ENCODE assay signal across 19 cellular contexts in the genomic region with DNA sequence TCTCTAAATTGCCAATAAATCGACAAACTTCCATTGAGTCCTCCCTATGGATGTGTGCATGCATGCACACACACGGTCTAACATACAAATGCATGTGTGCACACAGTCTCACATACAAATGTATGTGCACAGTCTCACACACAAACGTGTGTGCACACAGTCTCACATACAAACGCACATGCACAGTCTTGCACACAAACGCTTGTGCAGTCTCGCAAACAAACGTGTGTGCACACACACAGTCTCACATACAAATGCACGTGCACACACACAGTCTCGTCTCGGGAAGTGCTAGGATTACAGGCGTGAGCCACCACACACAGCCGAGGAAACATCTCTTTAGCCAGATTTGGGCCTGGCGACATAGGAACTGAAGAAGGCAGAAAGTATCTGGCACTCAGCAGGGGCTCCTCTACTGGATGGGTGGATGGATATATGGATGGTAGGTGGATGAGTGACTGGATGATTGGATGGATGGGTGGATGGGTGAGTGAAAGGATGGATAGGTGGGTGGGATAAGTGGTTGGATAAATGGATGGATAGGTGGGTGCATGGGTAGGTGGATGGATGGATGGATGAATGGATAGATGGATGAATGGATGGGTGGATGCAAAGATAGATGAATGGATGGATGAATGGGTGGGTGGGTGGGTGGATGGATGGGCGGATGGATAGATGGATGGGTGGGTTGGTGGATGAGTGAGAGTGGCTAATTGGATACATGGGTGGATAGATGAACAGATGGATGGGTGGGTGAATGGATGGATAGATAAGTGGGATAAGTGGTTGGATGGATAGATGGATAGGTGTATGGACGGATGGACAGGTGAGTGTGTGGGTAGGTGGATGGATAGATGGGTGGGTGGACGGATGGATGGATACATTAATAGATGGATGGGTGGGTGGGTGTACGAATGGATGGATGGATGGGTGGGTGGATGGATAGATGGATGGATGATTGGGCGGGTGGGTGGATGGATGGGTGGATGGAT. TPM values are rescaled to one million over a fixed set of nuclear protein-coding genes. Genes with fewer than 3 reads are reported as not detected.
DNase-seq lines count a peak whose midpoint lies in the region; ATAC-seq, FAIRE-seq and TF ChIP-seq lines count a peak whose summit lies in the region.
"Had no signal": no experiment of that assay in that cellular context is flagged by ENCODE, and none has a peak within 500 bp of the region (broad histone marks: within the 10 kb centered on the region; RNA-seq: fewer than 3 reads in every experiment).

No MANE protein-coding gene starts in this region.

- ATAC-seq in GM12878 (no peak), mucosa of descending colon (no peak)

- intact Hi-C loops in GM12878 (cut with micrococcal nuclease; ENCODE audit: unreplicated experiment) = no loop called here
- intact Hi-C loops in kidney (cut with DNase I) = no loop called here
- intact Hi-C loops in mucosa of descending colon (cut with DNase I, micrococcal nuclease) = no loop called here
- intact Hi-C loops in esophagus squamous epithelium (cut with DNase I) = no loop called here

- peaks cover 7% of the 10 kb centered on the region for H3K36me3 Mint-ChIP-seq in activated naive CD4-positive, alpha-beta T cell treated with anti-CD3 and anti-CD28 coated beads, Interleukin-2, amount 50 U/mL, for 24 hours
- peaks cover 3% of the 10 kb centered on the region for H3K36me3 Mint-ChIP-seq in activated naive CD4-positive, alpha-beta T cell treated with anti-CD3 and anti-CD28 coated beads, Interleukin-2, amount 10 ng/mL, durations not matched to agents 7 days and 5 days

- H3K4me2 ChIP-seq in GM12878 (ENCODE audit: control insufficient read depth, insufficient read depth) = no peak overlapping the region
- H3K4me2 ChIP-seq: A549 had no signal

- H3K9ac ChIP-seq in GM12878 (ENCODE audit: control insufficient read depth, insufficient read depth, low read length) (no peak overlapping the region), kidney (ENCODE audit: low read length in 2 of 2) (no peak overlapping the region)

- H3K36me3 ChIP-seq in GM12878 (ENCODE audit: control insufficient read depth in 2 of 2, insufficient read depth in 2 of 2, low read length in 1 of 2) = no peaks in the 10 kb centered on the region
- H3K36me3 ChIP-seq in kidney (ENCODE audit: control insufficient read depth in 1 of 2, insufficient read depth in 2 of 2, low read length in 2 of 2) = peaks cover 0 to 2% of the 10 kb centered on the region in 2 donors
- H3K36me3 ChIP-seq in mucosa of descending colon (ENCODE audit: low read depth) = no peaks in the 10 kb centered on the region
- H3K36me3 ChIP-seq in esophagus squamous epithelium = no peaks in the 10 kb centered on the region
- no peaks in the 10 kb centered on the region for H3K36me3 ChIP-seq in SJCRH30

- H3K4me1 ChIP-seq in GM12878 (ENCODE audit: control insufficient read depth, insufficient read depth, low read length) = no peaks in the 10 kb centered on the region
- H3K4me1 ChIP-seq in kidney (ENCODE audit: control insufficient read depth in 1 of 2, insufficient read depth in 1 of 2, low read depth in 1 of 2, low read length in 2 of 2) = no peaks in the 10 kb centered on the region
- no peaks in the 10 kb centered on the region for H3K4me1 ChIP-seq in mucosa of descending colon (ENCODE audit: low read depth)
- H3K4me1 ChIP-seq in esophagus squamous epithelium = peaks cover 0 to 17% (median 7%) of the 10 kb centered on the region in 3 donors
- H3K4me1 ChIP-seq in SJCRH30 = no peaks in the 10 kb centered on the region
- H3K4me1 ChIP-seq: A549, Caco-2 had no signal

- FAIRE-seq in GM12878 (lab: Jason Lieb, UNC) = no peak
- FAIRE-seq in kidney (lab: Jason Lieb, UNC) = no peak
- peak; percentile 93 for FAIRE-seq in urothelium cell line (lab: Jason Lieb, UNC)
- FAIRE-seq: A549, D721Med, G401.6 had no signal

- RAD21 ChIA-PET in GM12878 (lab: Charles Lee; ENCODE audit: unreplicated experiment) = no interaction called here

- peak overlapping the region; percentile 3 for H3K27ac Mint-ChIP-seq in activated naive CD4-positive, alpha-beta T cell treated with anti-CD3 and anti-CD28 coated beads, Interleukin-2, amount 50 U/mL, for 24 hours
- no peak overlapping the region for H3K27ac Mint-ChIP-seq in activated naive CD4-positive, alpha-beta T cell treated with anti-CD3 and anti-CD28 coated beads, Interleukin-2, amount 10 ng/mL, durations not matched to agents 7 days and 5 days
- H3K27ac Mint-ChIP-seq: CD4-positive, alpha-beta T cell; H9 had no signal

- POLR2A ChIA-PET in GM12878 (lab: Charles Lee) = no interaction called here

- in situ Hi-C loops in GM12878 (cut with MboI) = no loop called here

- TF ChIP-seq RAD21 in GM12878 (IDR thresholded peaks at IDR 0.05; ENCODE audit: insufficient read depth, low read depth, low read length) = no peak

- H3K27me3 Mint-ChIP-seq in activated naive CD4-positive, alpha-beta T cell treated with anti-CD3 and anti-CD28 coated beads, Interleukin-2, amount 50 U/mL, for 24 hours = no peaks in the 10 kb centered on the region
- H3K27me3 Mint-ChIP-seq in activated naive CD4-positive, alpha-beta T cell treated with anti-CD3 and anti-CD28 coated beads, Interleukin-2, amount 10 ng/mL, durations not matched to agents 7 days and 5 days = no peaks in the 10 kb centered on the region
- H3K27me3 Mint-ChIP-seq: CD4-positive, alpha-beta T cell had no signal

- no peaks in the 10 kb centered on the region for H3K9me3 ChIP-seq in GM12878 (replicated peaks; ENCODE audit: control insufficient read depth, insufficient read depth, low read length)
- no peaks in the 10 kb centered on the region for H3K9me3 ChIP-seq in kidney (ENCODE audit: control insufficient read depth in 1 of 2, low read length in 2 of 2)
- no peaks in the 10 kb centered on the region for H3K9me3 ChIP-seq in mucosa of descending colon
- no peaks in the 10 kb centered on the region for H3K9me3 ChIP-seq in esophagus squamous epithelium
- no peaks in the 10 kb centered on the region for H3K9me3 ChIP-seq in SJCRH30 (replicated peaks)
- H3K9me3 ChIP-seq: A549, Caco-2 had no signal

- no peaks in the 10 kb centered on the region for H3K9me3 Mint-ChIP-seq in activated naive CD4-positive, alpha-beta T cell treated with anti-CD3 and anti-CD28 coated beads, Interleukin-2, amount 50 U/mL, for 24 hours
- H3K9me3 Mint-ChIP-seq in activated naive CD4-positive, alpha-beta T cell treated with anti-CD3 and anti-CD28 coated beads, Interleukin-2, amount 10 ng/mL, durations not matched to agents 7 days and 5 days = peaks cover 1% of the 10 kb centered on the region
- H3K9me3 Mint-ChIP-seq: CD4-positive, alpha-beta T cell had no signal

- no TSS peak for BruUV-seq in GM12878 (replicated peaks; lab: Mats Ljungman, UMichigan)

- TF ChIP-seq EP300 in GM12878 (IDR thresholded peaks at IDR 0.05; ENCODE audit: borderline replicate concordance in 1 of 2, control insufficient read depth in 1 of 2, low read depth in 2 of 2, low read length in 2 of 2) = no peak

- no peak overlapping the region for H2AFZ ChIP-seq in GM12878 (ENCODE audit: control insufficient read depth, low read depth, low read length)

- SMC1A ChIA-PET in GM12878 (lab: Charles Lee; ENCODE audit: uncharacterized antibody, unreplicated experiment) = no interaction called here

- TF ChIP-seq CTCF in GM12878 (IDR thresholded peaks at IDR 0.05 in 2 of 3, conservative IDR thresholded peaks at IDR 0.05 in 1 of 3; ENCODE audit: control insufficient read depth in 2 of 3, extremely low read depth in 1 of 3, insufficient read depth in 1 of 3, low read depth in 3 of 3, low read length in 3 of 3) (no peak), kidney (IDR thresholded peaks at IDR 0.05; ENCODE audit: borderline replicate concordance, extremely low read depth, insufficient read depth) (no peak), mucosa of descending colon (IDR thresholded peaks at IDR 0.05) (no peak), esophagus squamous epithelium (IDR thresholded peaks at IDR 0.05) (no peak)

- H3K27me3 ChIP-seq in GM12878 (replicated peaks in 1 of 2; ENCODE audit: control insufficient read depth in 2 of 2, insufficient read depth in 2 of 2, low read length in 1 of 2) (no peaks in the 10 kb centered on the region), esophagus squamous epithelium (no peaks in the 10 kb centered on the region), SJCRH30 (no peaks in the 10 kb centered on the region)

- H4K20me1 ChIP-seq in GM12878 (ENCODE audit: control insufficient read depth, insufficient read depth) = no peaks in the 10 kb centered on the region

- H3K27ac ChIP-seq in GM12878 (ENCODE audit: control insufficient read depth, insufficient read depth) (no peak overlapping the region), kidney (ENCODE audit: low read depth in 2 of 2, low read length in 2 of 2) (no peak overlapping the region), esophagus squamous epithelium (no peak overlapping the region), SJCRH30 (no peak overlapping the region)
- H3K27ac ChIP-seq: 22Rv1, A549, HL-60 had no signal

- H3K79me2 ChIP-seq in GM12878 (ENCODE audit: control insufficient read depth, insufficient read depth, low read length) = no peaks in the 10 kb centered on the region

- no peak for DNase-seq in activated naive CD4-positive, alpha-beta T cell treated with anti-CD3 and anti-CD28 coated beads, Interleukin-2, amount 10 ng/mL, durations not matched to agents 7 days and 5 days
- DNase-seq in GM12878 (ENCODE audit: low read depth, low spot score) (no peak), kidney (peak; percentile 7), urothelium cell line (ENCODE audit: low spot score) (no peak), mucosa of descending colon (no peak), esophagus squamous epithelium (lab: John Stamatoyannopoulos, UW) (no peak), SJCRH30 (no peak)
- DNase-seq: AML-193; Caco-2; CD4-positive, alpha-beta T cell; GOT3; H9; IMR-90 had no signal

- no peak overlapping the region for H3K4me3 Mint-ChIP-seq in activated naive CD4-positive, alpha-beta T cell treated with anti-CD3 and anti-CD28 coated beads, Interleukin-2, amount 50 U/mL, for 24 hours
- H3K4me3 Mint-ChIP-seq in activated naive CD4-positive, alpha-beta T cell treated with anti-CD3 and anti-CD28 coated beads, Interleukin-2, amount 10 ng/mL, durations not matched to agents 7 days and 5 days = no peak overlapping the region
- H3K4me3 Mint-ChIP-seq: CD4-positive, alpha-beta T cell; H9 had no signal

- CTCF ChIA-PET in activated naive CD4-positive, alpha-beta T cell treated with anti-CD3 and anti-CD28 coated beads, Interleukin-2, amount 10 ng/mL, durations not matched to agents 7 days and 5 days (lab: Charles Lee) = no interaction called here
- CTCF ChIA-PET in GM12878 (lab: Yijun Ruan, JAX) = no interaction called here

- 76% methylated on average over 15 of the region's 18 CpGs for WGBS in GM12878 (ENCODE audit: insufficient coverage, insufficient replicate concordance, low lambda C conversion rate, missing lambda C conversion rate)
- 81 to 91% methylated on average over 17 to 18 of the region's 18 CpGs for whole genome bisulfite sequencing in esophagus squamous epithelium, 2 donors

- TF ChIP-seq POLR2A in GM12878 (IDR thresholded peaks at IDR 0.05; ENCODE audit: low read depth, low read length) (no peak; the same call in 1 of the 2 replicates), esophagus squamous epithelium (IDR thresholded peaks at IDR 0.05) (no peak)

- peaks cover 5% of the 10 kb centered on the region for H3K4me1 Mint-ChIP-seq in activated naive CD4-positive, alpha-beta T cell treated with anti-CD3 and anti-CD28 coated beads, Interleukin-2, amount 50 U/mL, for 24 hours
- peaks cover 4% of the 10 kb centered on the region for H3K4me1 Mint-ChIP-seq in activated naive CD4-positive, alpha-beta T cell treated with anti-CD3 and anti-CD28 coated beads, Interleukin-2, amount 10 ng/mL, durations not matched to agents 7 days and 5 days
- H3K4me1 Mint-ChIP-seq: H9 had no signal

- H3K4me3 ChIP-seq in GM12878 = no peak overlapping the region
- H3K4me3 ChIP-seq in kidney (ENCODE audit: low read length in 2 of 2) = no peak overlapping the region
- no peak overlapping the region for H3K4me3 ChIP-seq in mucosa of descending colon
- H3K4me3 ChIP-seq in esophagus squamous epithelium = no peak overlapping the region
- no peak overlapping the region for H3K4me3 ChIP-seq in SJCRH30
- H3K4me3 ChIP-seq: A549 had no signal

RNA-seq across cellular contexts. Expression of a gene that starts 48.9 kb away (rescaled TPM):
- 81.2 and 110 TPM in 2 replicates for total RNA-seq in GM12878 (2013; cell fraction: nucleolus; rRNA removed)
- total RNA-seq in GM12878 (2014; rRNA removed) (67.4 and 73.8 TPM in 2 replicates), GM12878 (2014; rRNA removed; fragmentation: Illumina TruSeq; extraction: Trizol) (18.0 and 20.8 TPM in 2 replicates), GM12878 (2021) (333 and 348 TPM in 2 replicates), kidney (43.3 TPM), mucosa of descending colon (100 to 1,000 TPM in 2 of 3 donors, 10 to 100 TPM in 1; 87.2 to 115 (median 102) TPM), esophagus squamous epithelium (100 to 1,000 TPM in 2 of 4 donors, 10 to 100 TPM in 2; 72.8 to 302 (median 143) TPM)
- 15.3 TPM for polyA plus RNA-seq in GM12878 (2011; ENCODE audit: low read depth)
- polyA plus RNA-seq in GM12878 (2011; rRNA removed) (4.5 and 10.8 TPM in 2 replicates), GM12878 (2014; fragmentation: Illumina TruSeq; extraction: Trizol) (1.6 and 12.8 TPM in 2 replicates), GM12878 (2014; fragmentation: Nextera tagmentation; extraction: Ambion mirVana) (under 1 TPM; 0.19 to 0.31 TPM), GM12878 (2014; rRNA removed) (87.8 and 131 TPM in 2 replicates), GM12878 (2016; fragmentation: Nextera tagmentation; extraction: Ambion mirVana) (10 to 100 TPM; 40.1 to 42.5 TPM), kidney (ENCODE audit: insufficient read depth, low read depth, low replicate concordance) (13.6 TPM)
- 31.3 and 40.9 TPM in 2 replicates for polyA plus RNA-seq in GM12878 (2011; cell fraction: cytosol; rRNA removed)
- polyA plus RNA-seq in GM12878 (2011; cell fraction: nucleus; rRNA removed) = 137 and 205 TPM in 2 replicates
- polyA plus RNA-seq in GM12878 (2012) = 82.0 and 91.6 TPM in 2 replicates
- polyA minus RNA-seq in GM12878 (2011; rRNA and poly(A)+ RNA removed) = 21.8 and 51.5 TPM in 2 replicates
- 91.7 and 93.8 TPM in 2 replicates for polyA minus RNA-seq in GM12878 (2011; cell fraction: cytosol; rRNA and poly(A)+ RNA removed)
- 35.7 and 66.9 TPM in 2 replicates for polyA minus RNA-seq in GM12878 (2011; cell fraction: nucleus; rRNA and poly(A)+ RNA removed)
- total RNA-seq in SJCRH30 (2014; rRNA removed; shearing (Covaris generic)) = 141 and 151 TPM in 2 replicates
